ENCODE assay signal across 28 cellular contexts in the genomic region with DNA sequence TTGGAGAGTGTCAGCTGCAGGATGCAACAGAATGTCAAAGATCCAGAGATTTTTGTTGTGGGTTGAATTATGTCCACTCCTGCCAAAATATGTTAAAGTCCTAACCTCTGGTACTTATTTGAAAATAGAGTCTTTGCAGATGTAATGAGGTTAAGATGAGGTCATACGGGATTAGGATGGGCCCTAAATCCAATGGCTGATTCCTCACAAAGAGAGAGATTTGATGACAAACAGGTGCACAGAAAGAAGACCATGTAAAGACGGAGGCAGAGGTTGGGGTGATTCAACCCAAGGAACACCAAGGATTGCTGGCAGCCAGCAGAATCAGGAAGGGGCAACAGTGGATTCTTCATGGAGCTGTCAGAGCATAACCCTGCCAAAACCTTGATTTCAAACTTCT.
"Had no signal": no experiment of that assay in that cellular context is flagged by ENCODE, and none has a peak within 500 bp of the region (broad histone marks: within the 10 kb centered on the region; RNA-seq: fewer than 3 reads in every experiment).

No MANE protein-coding gene starts in this region.

- H3K9ac ChIP-seq: SK-N-SH had no signal

- H3K4me2 ChIP-seq: SK-N-SH had no signal

- FAIRE-seq: TTC549 had no signal

- H3K4me1 Mint-ChIP-seq: activated CD4-positive, alpha-beta T cell treated with anti-CD3 and anti-CD28 coated beads for 36 hours; activated CD4-positive, alpha-beta T cell treated with anti-CD3 and anti-CD28 coated beads, Interleukin-2, amount 10 ng/mL, durations not matched to agents 7 days and 5 days; activated naive CD4-positive, alpha-beta T cell treated with anti-CD3 and anti-CD28 coated beads, Interleukin-2, amount 50 U/mL, for 24 hours had no signal

- H3K4me3 Mint-ChIP-seq: activated CD4-positive, alpha-beta T cell treated with anti-CD3 and anti-CD28 coated beads for 36 hours; activated CD4-positive, alpha-beta T cell treated with anti-CD3 and anti-CD28 coated beads, Interleukin-2, amount 10 ng/mL, durations not matched to agents 7 days and 5 days; activated CD8-positive, alpha-beta T cell treated with anti-CD3 and anti-CD28 coated beads, Interleukin-2, amount 10 ng/mL, durations not matched to agents 7 days and 5 days; activated naive CD4-positive, alpha-beta T cell treated with anti-CD3 and anti-CD28 coated beads, Interleukin-2, amount 50 U/mL, for 24 hours; activated naive CD8-positive, alpha-beta T cell treated with anti-CD3 and anti-CD28 coated beads, Interleukin-2, amount 10 ng/mL, durations not matched to agents 7 days and 5 days; activated T-cell treated with anti-CD3 and anti-CD28 coated beads, Interleukin-2, amount 50 U/mL, for 24 hours; T-helper 1 cell treated with Interleukin-12 subunit alpha and Interleukin-12 subunit beta and Interleukin-4 antibody, amounts not matched to agents 30 μg/mL and 1 μg/mL, for 36 hours; T-helper 2 cell treated with Interferon-gamma antibody and Interleukin-4, amounts not matched to agents 5 μg/mL and 100 μg/mL, for 36 hours; WTC11 had no signal

- H3K4me1 ChIP-seq: ascending aorta, breast epithelium, SJSA1 had no signal

- H3K9me3 ChIP-seq: ascending aorta, breast epithelium, MG63, SJSA1, SK-N-SH had no signal

- H3K27me3 ChIP-seq: ascending aorta, breast epithelium, MG63, SJSA1 had no signal

- H3K36me3 ChIP-seq: ascending aorta, breast epithelium, MG63, SJSA1 had no signal

- H3K4me3 ChIP-seq: ascending aorta, breast epithelium, MG63, SJSA1 had no signal

- H3K27ac ChIP-seq: ascending aorta, breast epithelium, SJSA1 had no signal

- DNase-seq: activated CD4-positive, alpha-beta T cell treated with anti-CD3 and anti-CD28 coated beads for 36 hours; activated CD4-positive, alpha-beta T cell treated with anti-CD3 and anti-CD28 coated beads, Interleukin-2, amount 10 ng/mL, durations not matched to agents 7 days and 5 days; activated CD4-positive, alpha-beta T cell treated with anti-CD3 and anti-CD28 coated beads, Interleukin-2, amount 50 U/mL, for 48 hours; activated CD8-positive, alpha-beta T cell treated with anti-CD3 and anti-CD28 coated beads, Interleukin-2, amount 10 ng/mL, durations not matched to agents 7 days and 5 days; activated gamma-delta T cell; activated naive CD4-positive, alpha-beta T cell treated with Interleukin-2 at 50 U/mL for 16 hours; activated naive CD8-positive, alpha-beta T cell treated with anti-CD3 and anti-CD28 coated beads, Interleukin-2, amount 10 ng/mL, durations not matched to agents 7 days and 5 days; activated T-cell treated with anti-CD3 and anti-CD28 coated beads, Interleukin-2, amount 50 U/mL, for 24 hours; Karpas-422; KBM-7; MG63; NCI-H1048; NCI-H1436 treated with DMSO at 0.1 percent for 48 hours; NCI-H2029; NCI-H345; NCI-H526; NCI-H774; SHP77; SK-N-SH had no signal

- H3K9me3 Mint-ChIP-seq: activated CD4-positive, alpha-beta T cell treated with anti-CD3 and anti-CD28 coated beads, Interleukin-2, amount 10 ng/mL, durations not matched to agents 7 days and 5 days; activated naive CD4-positive, alpha-beta T cell treated with anti-CD3 and anti-CD28 coated beads, Interleukin-2, amount 50 U/mL, for 24 hours; activated naive CD8-positive, alpha-beta T cell treated with anti-CD3 and anti-CD28 coated beads, Interleukin-2, amount 10 ng/mL, durations not matched to agents 7 days and 5 days; activated T-cell treated with anti-CD3 and anti-CD28 coated beads, Interleukin-2, amount 50 U/mL, for 24 hours; activated T-helper 2 cell treated with anti-CD3 and anti-CD28 coated beads, Interferon-gamma antibody, Interleukin-2, Interleukin-4, amounts not matched to agents 10 μg/mL and 5 μg/mL and 100 μg/mL, durations not matched to agents 14 hours and 24 hours and 36 hours; T-helper 1 cell treated with Interleukin-12 subunit alpha and Interleukin-12 subunit beta and Interleukin-4 antibody, amounts not matched to agents 30 μg/mL and 1 μg/mL, for 36 hours; T-helper 2 cell treated with Interferon-gamma antibody and Interleukin-4, amounts not matched to agents 5 μg/mL and 100 μg/mL, for 36 hours had no signal

- H3K36me3 Mint-ChIP-seq: activated naive CD4-positive, alpha-beta T cell treated with anti-CD3 and anti-CD28 coated beads, Interleukin-2, amount 50 U/mL, for 24 hours; activated naive CD8-positive, alpha-beta T cell treated with anti-CD3 and anti-CD28 coated beads, Interleukin-2, amount 10 ng/mL, durations not matched to agents 7 days and 5 days had no signal

- H3K27ac Mint-ChIP-seq: activated CD4-positive, alpha-beta T cell treated with anti-CD3 and anti-CD28 coated beads for 36 hours; activated CD4-positive, alpha-beta T cell treated with anti-CD3 and anti-CD28 coated beads, Interleukin-2, amount 10 ng/mL, durations not matched to agents 7 days and 5 days; activated CD8-positive, alpha-beta T cell treated with anti-CD3 and anti-CD28 coated beads, Interleukin-2, amount 10 ng/mL, durations not matched to agents 7 days and 5 days; activated naive CD4-positive, alpha-beta T cell treated with anti-CD3 and anti-CD28 coated beads, Interleukin-2, amount 50 U/mL, for 24 hours; activated naive CD8-positive, alpha-beta T cell treated with anti-CD3 and anti-CD28 coated beads, Interleukin-2, amount 10 ng/mL, durations not matched to agents 7 days and 5 days; activated T-cell treated with anti-CD3 and anti-CD28 coated beads, Interleukin-2, amount 50 U/mL, for 24 hours; activated T-helper 2 cell treated with anti-CD3 and anti-CD28 coated beads, Interferon-gamma antibody, Interleukin-2, Interleukin-4, amounts not matched to agents 10 μg/mL and 5 μg/mL and 100 μg/mL, durations not matched to agents 14 hours and 24 hours and 36 hours; T-helper 1 cell treated with Interleukin-12 subunit alpha and Interleukin-12 subunit beta and Interleukin-4 antibody, amounts not matched to agents 30 μg/mL and 1 μg/mL, for 36 hours; T-helper 2 cell treated with Interferon-gamma antibody and Interleukin-4, amounts not matched to agents 5 μg/mL and 100 μg/mL, for 36 hours; WTC11 had no signal
